In the genomic region with DNA sequence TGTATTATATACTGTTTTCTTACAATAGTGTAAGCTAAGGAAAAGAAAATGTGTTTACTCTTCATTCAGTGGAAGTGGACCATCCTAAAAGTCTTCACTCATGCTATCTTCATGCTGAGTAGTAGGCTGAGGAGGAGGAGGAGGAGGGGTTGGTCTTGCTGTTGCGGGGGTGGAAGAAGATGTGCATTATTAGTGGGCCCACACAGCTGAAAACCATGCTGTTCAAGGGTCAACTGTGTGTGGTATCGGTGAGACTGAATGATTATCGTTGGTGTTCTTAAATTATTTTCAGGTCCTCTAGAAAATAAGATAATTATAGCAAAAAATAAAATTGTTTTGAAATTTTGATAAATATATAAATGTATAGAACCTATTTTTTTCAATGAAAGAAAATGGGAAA, we compare ENCODE assay signal across 3 cellular contexts.
TF ChIP-seq lines count a peak whose summit lies in the region.

No MANE protein-coding gene starts in this region.

TF ChIP-seq in HepG2, 621 proteins besides CTCF, POLR2A, EP300 and RAD21 (continues in another document):
- TF ChIP-seq, protein P1, sequence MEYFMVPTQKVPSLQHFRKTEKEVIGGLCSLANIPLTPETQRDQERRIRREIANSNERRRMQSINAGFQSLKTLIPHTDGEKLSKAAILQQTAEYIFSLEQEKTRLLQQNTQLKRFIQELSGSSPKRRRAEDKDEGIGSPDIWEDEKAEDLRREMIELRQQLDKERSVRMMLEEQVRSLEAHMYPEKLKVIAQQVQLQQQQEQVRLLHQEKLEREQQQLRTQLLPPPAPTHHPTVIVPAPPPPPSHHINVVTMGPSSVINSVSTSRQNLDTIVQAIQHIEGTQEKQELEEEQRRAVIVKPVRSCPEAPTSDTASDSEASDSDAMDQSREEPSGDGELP (IDR thresholded peaks at IDR 0.05; ENCODE audit: borderline replicate concordance, low read depth): no peak
- TF ChIP-seq RBM22 (optimal IDR thresholded peaks at IDR 0.05; ENCODE audit: low read length) (peak; percentile 92), POLR2AphosphoS5 (IDR thresholded peaks at IDR 0.05; ENCODE audit: low read depth, low read length) (peak; percentile 47; the same call in 1 of the 2 replicates), ZNF7 (CRISPR knock-in tag; IDR thresholded peaks at IDR 0.05) (no peak), MLLT10 (CRISPR knock-in tag; IDR thresholded peaks at IDR 0.05) (no peak), RBFOX2 (IDR thresholded peaks at IDR 0.05; ENCODE audit: low read depth, low read length) (0 out of 2 replicates have a peak, but pooled peaks have one; percentile 2)
- TF ChIP-seq, protein P2, sequence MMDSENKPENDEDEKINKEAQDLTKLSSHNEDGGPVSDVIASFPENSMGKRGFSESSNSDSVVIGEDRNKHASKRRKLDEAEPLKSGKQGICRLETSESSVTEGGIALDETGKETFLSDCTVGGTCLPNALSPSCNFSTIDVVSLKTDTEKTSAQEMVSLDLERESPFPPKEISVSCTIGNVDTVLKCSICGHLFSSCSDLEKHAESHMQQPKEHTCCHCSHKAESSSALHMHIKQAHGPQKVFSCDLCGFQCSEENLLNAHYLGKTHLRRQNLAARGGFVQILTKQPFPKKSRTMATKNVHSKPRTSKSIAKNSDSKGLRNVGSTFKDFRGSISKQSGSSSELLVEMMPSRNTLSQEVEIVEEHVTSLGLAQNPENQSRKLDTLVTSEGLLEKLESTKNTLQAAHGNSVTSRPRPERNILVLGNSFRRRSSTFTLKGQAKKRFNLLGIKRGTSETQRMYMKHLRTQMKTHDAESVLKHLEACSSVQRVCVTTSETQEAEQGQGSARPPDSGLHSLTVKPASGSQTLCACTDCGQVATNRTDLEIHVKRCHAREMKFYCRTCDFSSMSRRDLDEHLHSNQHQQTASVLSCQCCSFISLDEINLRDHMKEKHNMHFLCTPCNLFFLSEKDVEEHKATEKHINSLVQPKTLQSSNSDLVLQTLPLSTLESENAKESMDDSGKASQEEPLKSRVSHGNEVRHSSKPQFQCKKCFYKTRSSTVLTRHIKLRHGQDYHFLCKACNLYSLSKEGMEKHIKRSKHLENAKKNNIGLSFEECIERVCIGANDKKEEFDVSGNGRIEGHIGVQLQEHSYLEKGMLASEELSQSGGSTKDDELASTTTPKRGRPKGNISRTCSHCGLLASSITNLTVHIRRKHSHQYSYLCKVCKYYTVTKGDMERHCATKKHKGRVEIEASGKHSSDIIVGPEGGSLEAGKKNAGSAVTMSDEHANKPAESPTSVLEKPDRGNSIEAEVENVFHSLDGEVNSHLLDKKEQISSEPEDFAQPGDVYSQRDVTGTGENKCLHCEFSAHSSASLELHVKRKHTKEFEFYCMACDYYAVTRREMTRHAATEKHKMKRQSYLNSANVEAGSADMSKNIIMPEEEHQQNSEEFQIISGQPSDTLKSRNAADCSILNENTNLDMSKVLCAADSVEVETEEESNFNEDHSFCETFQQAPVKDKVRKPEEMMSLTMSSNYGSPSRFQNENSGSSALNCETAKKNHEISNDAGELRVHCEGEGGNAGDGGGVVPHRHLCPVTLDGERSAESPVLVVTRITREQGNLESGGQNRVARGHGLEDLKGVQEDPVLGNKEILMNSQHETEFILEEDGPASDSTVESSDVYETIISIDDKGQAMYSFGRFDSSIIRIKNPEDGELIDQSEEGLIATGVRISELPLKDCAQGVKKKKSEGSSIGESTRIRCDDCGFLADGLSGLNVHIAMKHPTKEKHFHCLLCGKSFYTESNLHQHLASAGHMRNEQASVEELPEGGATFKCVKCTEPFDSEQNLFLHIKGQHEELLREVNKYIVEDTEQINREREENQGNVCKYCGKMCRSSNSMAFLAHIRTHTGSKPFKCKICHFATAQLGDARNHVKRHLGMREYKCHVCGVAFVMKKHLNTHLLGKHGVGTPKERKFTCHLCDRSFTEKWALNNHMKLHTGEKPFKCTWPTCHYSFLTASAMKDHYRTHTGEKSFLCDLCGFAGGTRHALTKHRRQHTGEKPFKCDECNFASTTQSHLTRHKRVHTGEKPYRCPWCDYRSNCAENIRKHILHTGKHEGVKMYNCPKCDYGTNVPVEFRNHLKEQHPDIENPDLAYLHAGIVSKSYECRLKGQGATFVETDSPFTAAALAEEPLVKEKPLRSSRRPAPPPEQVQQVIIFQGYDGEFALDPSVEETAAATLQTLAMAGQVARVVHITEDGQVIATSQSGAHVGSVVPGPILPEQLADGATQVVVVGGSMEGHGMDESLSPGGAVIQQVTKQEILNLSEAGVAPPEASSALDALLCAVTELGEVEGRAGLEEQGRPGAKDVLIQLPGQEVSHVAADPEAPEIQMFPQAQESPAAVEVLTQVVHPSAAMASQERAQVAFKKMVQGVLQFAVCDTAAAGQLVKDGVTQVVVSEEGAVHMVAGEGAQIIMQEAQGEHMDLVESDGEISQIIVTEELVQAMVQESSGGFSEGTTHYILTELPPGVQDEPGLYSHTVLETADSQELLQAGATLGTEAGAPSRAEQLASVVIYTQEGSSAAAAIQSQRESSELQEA (CRISPR knock-in tag; IDR thresholded peaks at IDR 0.05; ENCODE audit: not compliant biosample characterization): no peak

TF ChIP-seq in HEK293, 187 proteins besides CTCF, POLR2A, EP300 and RAD21:
- TF ChIP-seq ZFHX2 (tag by site-specific recombination; conservative IDR thresholded peaks at IDR 0.05): 0 out of 2 replicates have a peak, but pooled peaks have one; percentile 13
- TF ChIP-seq, protein P3, sequence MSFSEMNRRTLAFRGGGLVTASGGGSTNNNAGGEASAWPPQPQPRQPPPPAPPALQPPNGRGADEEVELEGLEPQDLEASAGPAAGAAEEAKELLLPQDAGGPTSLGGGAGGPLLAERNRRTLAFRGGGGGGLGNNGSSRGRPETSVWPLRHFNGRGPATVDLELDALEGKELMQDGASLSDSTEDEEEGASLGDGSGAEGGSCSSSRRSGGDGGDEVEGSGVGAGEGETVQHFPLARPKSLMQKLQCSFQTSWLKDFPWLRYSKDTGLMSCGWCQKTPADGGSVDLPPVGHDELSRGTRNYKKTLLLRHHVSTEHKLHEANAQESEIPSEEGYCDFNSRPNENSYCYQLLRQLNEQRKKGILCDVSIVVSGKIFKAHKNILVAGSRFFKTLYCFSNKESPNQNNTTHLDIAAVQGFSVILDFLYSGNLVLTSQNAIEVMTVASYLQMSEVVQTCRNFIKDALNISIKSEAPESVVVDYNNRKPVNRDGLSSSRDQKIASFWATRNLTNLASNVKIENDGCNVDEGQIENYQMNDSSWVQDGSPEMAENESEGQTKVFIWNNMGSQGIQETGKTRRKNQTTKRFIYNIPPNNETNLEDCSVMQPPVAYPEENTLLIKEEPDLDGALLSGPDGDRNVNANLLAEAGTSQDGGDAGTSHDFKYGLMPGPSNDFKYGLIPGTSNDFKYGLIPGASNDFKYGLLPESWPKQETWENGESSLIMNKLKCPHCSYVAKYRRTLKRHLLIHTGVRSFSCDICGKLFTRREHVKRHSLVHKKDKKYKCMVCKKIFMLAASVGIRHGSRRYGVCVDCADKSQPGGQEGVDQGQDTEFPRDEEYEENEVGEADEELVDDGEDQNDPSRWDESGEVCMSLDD (tag by site-specific recombination; IDR thresholded peaks at IDR 0.05): no peak
- TF ChIP-seq ZNF302 (tag by site-specific recombination; IDR thresholded peaks at IDR 0.05; ENCODE audit: low read depth): no peak
- no peak for TF ChIP-seq ZXDB (tag by site-specific recombination; IDR thresholded peaks at IDR 0.05)
- no peak for TF ChIP-seq ZNF37A (tag by site-specific recombination; IDR thresholded peaks at IDR 0.05)
- TF ChIP-seq, protein P4, sequence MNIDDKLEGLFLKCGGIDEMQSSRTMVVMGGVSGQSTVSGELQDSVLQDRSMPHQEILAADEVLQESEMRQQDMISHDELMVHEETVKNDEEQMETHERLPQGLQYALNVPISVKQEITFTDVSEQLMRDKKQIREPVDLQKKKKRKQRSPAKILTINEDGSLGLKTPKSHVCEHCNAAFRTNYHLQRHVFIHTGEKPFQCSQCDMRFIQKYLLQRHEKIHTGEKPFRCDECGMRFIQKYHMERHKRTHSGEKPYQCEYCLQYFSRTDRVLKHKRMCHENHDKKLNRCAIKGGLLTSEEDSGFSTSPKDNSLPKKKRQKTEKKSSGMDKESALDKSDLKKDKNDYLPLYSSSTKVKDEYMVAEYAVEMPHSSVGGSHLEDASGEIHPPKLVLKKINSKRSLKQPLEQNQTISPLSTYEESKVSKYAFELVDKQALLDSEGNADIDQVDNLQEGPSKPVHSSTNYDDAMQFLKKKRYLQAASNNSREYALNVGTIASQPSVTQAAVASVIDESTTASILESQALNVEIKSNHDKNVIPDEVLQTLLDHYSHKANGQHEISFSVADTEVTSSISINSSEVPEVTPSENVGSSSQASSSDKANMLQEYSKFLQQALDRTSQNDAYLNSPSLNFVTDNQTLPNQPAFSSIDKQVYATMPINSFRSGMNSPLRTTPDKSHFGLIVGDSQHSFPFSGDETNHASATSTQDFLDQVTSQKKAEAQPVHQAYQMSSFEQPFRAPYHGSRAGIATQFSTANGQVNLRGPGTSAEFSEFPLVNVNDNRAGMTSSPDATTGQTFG (tag by site-specific recombination; IDR thresholded peaks at IDR 0.05; ENCODE audit: borderline replicate concordance): no peak
- TF ChIP-seq, protein P5, sequence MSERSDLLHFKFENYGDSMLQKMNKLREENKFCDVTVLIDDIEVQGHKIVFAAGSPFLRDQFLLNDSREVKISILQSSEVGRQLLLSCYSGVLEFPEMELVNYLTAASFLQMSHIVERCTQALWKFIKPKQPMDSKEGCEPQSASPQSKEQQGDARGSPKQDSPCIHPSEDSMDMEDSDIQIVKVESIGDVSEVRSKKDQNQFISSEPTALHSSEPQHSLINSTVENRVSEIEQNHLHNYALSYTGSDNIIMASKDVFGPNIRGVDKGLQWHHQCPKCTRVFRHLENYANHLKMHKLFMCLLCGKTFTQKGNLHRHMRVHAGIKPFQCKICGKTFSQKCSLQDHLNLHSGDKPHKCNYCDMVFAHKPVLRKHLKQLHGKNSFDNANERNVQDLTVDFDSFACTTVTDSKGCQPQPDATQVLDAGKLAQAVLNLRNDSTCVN (tag by site-specific recombination; optimal IDR thresholded peaks at IDR 0.05): no peak
- 0 out of 2 replicates have a peak, but pooled peaks have one; percentile 13 for TF ChIP-seq EGR2 (tag by site-specific recombination; IDR thresholded peaks at IDR 0.05; ENCODE audit: low read depth)

TF ChIP-seq in K562, 482 proteins besides CTCF, POLR2A, EP300 and RAD21:
- TF ChIP-seq EGR1 (conservative IDR thresholded peaks at IDR 0.05) (0 out of 2 replicates have a peak, but pooled peaks have one; percentile 20), TOE1 (IDR thresholded peaks at IDR 0.05; ENCODE audit: borderline replicate concordance) (no peak), TOE1 (CRISPR knock-in tag; IDR thresholded peaks at IDR 0.05; ENCODE audit: borderline replicate concordance, low read depth) (no peak)
